11 cellular contexts compared by ENCODE assay signal in genomic region chr5:178941361-178941760, GRCh38. TPM values are rescaled to one million over a fixed set of nuclear protein-coding genes. Genes with fewer than 3 reads are reported as not detected.
DNase-seq lines count a peak whose midpoint lies in the region; ATAC-seq and TF ChIP-seq lines count a peak whose summit lies in the region.
"Had no signal": no experiment of that assay in that cellular context is flagged by ENCODE, and none has a peak within 500 bp of the region (broad histone marks: within the 10 kb centered on the region; RNA-seq: fewer than 3 reads in every experiment).

No MANE protein-coding gene starts in this region.

- H3K27me3 ChIP-seq in NT2/D1 (ENCODE audit: insufficient read depth, insufficient read length) (no peaks in the 10 kb centered on the region), mucosa of stomach (ENCODE audit: control insufficient read depth, insufficient read depth, low read length) (no peaks in the 10 kb centered on the region), tibial artery (no peaks in the 10 kb centered on the region)

- H3K27ac Mint-ChIP-seq in CD14-positive monocyte: no peak overlapping the region

- peak overlapping the region; percentile 79 to 85 for H3K27ac ChIP-seq in tibial artery

- peaks cover 55 to 96% (median 93%) of the 10 kb centered on the region in 7 donors for H3K9me3 Mint-ChIP-seq in CD14-positive monocyte

- no peak for DNase-seq in NT2/D1 (ENCODE audit: low read depth, low spot score)
- DNase-seq in fibroblast of mammary gland (ENCODE audit: low read depth): no peak
- no peak for DNase-seq in tibial artery
- DNase-seq in CD14-positive monocyte (ENCODE audit: low spot score): no peak
- DNase-seq in NCI-H2171 treated with DMSO at 0.1 percent for 48 hours (lab: John Stamatoyannopoulos, UW): no peak
- no peak for DNase-seq in NCI-H526 (lab: John Stamatoyannopoulos, UW)
- DNase-seq: NCI-H1694, SIG-M5 had no signal

- H3K4me1 ChIP-seq in NT2/D1 (ENCODE audit: insufficient read depth, insufficient read length) (no peaks in the 10 kb centered on the region), mucosa of stomach (ENCODE audit: control insufficient read depth, insufficient read depth, low read length) (no peaks in the 10 kb centered on the region), tibial artery (peaks cover 0 to 14% (median 10%) of the 10 kb centered on the region in 4 donors)

- H3K36me3 Mint-ChIP-seq in CD14-positive monocyte: peaks cover 11 to 12% of the 10 kb centered on the region in 2 donors

- intact Hi-C loops in tibial artery (cut with DNase I; ENCODE audit: low total_unique reads) (loop anchor here (10.0 kb wide), 1 partner anchor 47 kb away; the partner anchor contains the start of gene ZFP2), CD14-positive monocyte (cut with micrococcal nuclease) (no loop called here)

- ATAC-seq in HG03108 (IDR thresholded peaks at IDR 0.05; ENCODE audit: unreplicated experiment): no peak

- H3K9me3 ChIP-seq in NT2/D1 (ENCODE audit: insufficient read depth, low read length) (peaks cover 54% of the 10 kb centered on the region), mucosa of stomach (ENCODE audit: control insufficient read depth, low read length) (peaks cover 9% of the 10 kb centered on the region), tibial artery (peaks cover 8 to 52% (median 49%) of the 10 kb centered on the region in 3 donors)

- H3K36me3 ChIP-seq in NT2/D1 (ENCODE audit: insufficient read depth, insufficient read length, low read length) (peaks cover 58% of the 10 kb centered on the region), mucosa of stomach (ENCODE audit: control insufficient read depth, insufficient read depth, low read length) (no peaks in the 10 kb centered on the region), tibial artery (peaks cover 14 to 39% (median 32%) of the 10 kb centered on the region in 3 donors)

- no peak for TF ChIP-seq CTCF in fibroblast of mammary gland (conservative IDR thresholded peaks at IDR 0.05; ENCODE audit: control insufficient read depth, insufficient read depth, low read depth, low read length)
- TF ChIP-seq CTCF in tibial artery (IDR thresholded peaks at IDR 0.05): no peak
- TF ChIP-seq CTCF in CD14-positive monocyte (IDR thresholded peaks at IDR 0.05): no peak

- peak overlapping the region; percentile 93 for H3K9ac ChIP-seq in NT2/D1 (ENCODE audit: insufficient read length, low read depth)
- peak overlapping the region; percentile 41 for H3K9ac ChIP-seq in mucosa of stomach (ENCODE audit: low read length)

- H3K27me3 Mint-ChIP-seq in CD14-positive monocyte (ENCODE audit: low read depth in 3 of 3): peaks cover 21 to 27% (median 27%) of the 10 kb centered on the region in 3 donors
- H3K27me3 Mint-ChIP-seq: central memory CD8-positive, alpha-beta T cell had no signal

- H3K4me3 Mint-ChIP-seq in CD14-positive monocyte: peak overlapping the region in 1 of 2 donors; percentile 82
- H3K4me3 Mint-ChIP-seq: central memory CD8-positive, alpha-beta T cell had no signal

- H3K4me1 Mint-ChIP-seq in CD14-positive monocyte: no peaks in the 10 kb centered on the region
- H3K4me1 Mint-ChIP-seq: central memory CD8-positive, alpha-beta T cell had no signal

- peak overlapping the region; percentile 89 for H3K4me3 ChIP-seq in NT2/D1 (ENCODE audit: insufficient read length, low read depth)
- peak overlapping the region; percentile 55 for H3K4me3 ChIP-seq in fibroblast of mammary gland (ENCODE audit: control insufficient read depth, low read depth, low read length)
- H3K4me3 ChIP-seq in mucosa of stomach (ENCODE audit: low read length): peak overlapping the region; percentile 80
- H3K4me3 ChIP-seq in tibial artery: peak overlapping the region; percentile 81 to 82

RNA-seq across cellular contexts. Expression of gene ZNF454, which starts 0.4 kb away (rescaled TPM):
- polyA plus RNA-seq in CD14-positive monocyte: not detected

RNA-seq across cellular contexts. Expression of gene ZFP2, which starts 45.6 kb away (rescaled TPM):
- polyA plus RNA-seq in CD14-positive monocyte: not detected

RNA-seq across cellular contexts. Expression of gene GRM6, which starts 53.8 kb away (rescaled TPM):
- not detected for polyA plus RNA-seq in CD14-positive monocyte
